In the genomic region with DNA sequence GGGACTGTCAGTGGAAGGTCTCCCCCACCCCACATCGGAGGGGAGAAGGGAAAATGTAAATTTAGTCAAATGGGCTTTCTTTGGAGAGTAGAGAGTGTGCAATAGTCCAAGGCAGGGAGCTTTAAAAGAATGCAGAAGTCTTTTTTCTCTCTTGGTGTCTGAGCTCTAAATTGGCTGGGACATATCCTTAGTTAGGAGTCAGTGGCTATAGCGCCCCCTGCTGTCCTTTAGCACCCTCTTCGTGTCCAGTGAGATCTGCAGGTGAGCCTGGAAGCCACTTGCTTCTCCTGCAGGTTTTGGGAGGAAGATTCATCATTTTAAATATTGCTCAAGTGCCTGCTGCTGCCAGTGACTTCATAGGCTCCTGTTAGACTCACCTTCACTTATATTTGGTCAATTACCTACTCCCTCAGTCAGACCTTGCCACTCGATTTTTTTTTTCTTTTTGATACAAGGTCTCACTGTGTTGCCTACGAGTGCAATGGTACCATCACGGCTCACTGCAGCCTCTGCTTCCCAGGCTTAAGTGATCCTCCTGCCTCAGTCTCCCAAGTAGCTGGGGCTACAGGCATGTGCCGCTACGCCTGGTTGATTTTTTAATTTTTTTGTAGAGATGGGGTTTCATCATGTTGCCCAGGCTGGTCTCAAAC, we compare ENCODE assay signal across 1 cellular context.
TF ChIP-seq lines count a peak whose summit lies in the region.

No MANE protein-coding gene starts in this region.

TF ChIP-seq in GM12878, 131 proteins besides CTCF, POLR2A, EP300 and RAD21 (continued from another document):
- no peak for TF ChIP-seq JUND (IDR thresholded peaks at IDR 0.05; ENCODE audit: low read depth, low read length)
- no peak for TF ChIP-seq PML (IDR thresholded peaks at IDR 0.05; ENCODE audit: low read length)
